In genomic region chr4:2062808-2063524, GRCh38 we compare ENCODE assay signal across 19 cellular contexts. TPM values are rescaled to one million over a fixed set of nuclear protein-coding genes. Genes with fewer than 3 reads are reported as not detected.
DNase-seq lines count a peak whose midpoint lies in the region; ATAC-seq, FAIRE-seq and TF ChIP-seq lines count a peak whose summit lies in the region.
"Had no signal": no experiment of that assay in that cellular context is flagged by ENCODE, and none has a peak within 500 bp of the region (broad histone marks: within the 10 kb centered on the region; RNA-seq: fewer than 3 reads in every experiment).

No MANE protein-coding gene starts in this region.

- H3K27me3 Mint-ChIP-seq in T-helper 2 cell treated with Interferon-gamma antibody and Interleukin-4, amounts not matched to agents 5 μg/mL and 100 μg/mL, for 36 hours (ENCODE audit: low read depth) = peaks cover 6% of the 10 kb centered on the region
- no peaks in the 10 kb centered on the region for H3K27me3 Mint-ChIP-seq in Caco-2 (ENCODE audit: insufficient read depth, unreplicated experiment)

- no peaks in the 10 kb centered on the region for H3K36me3 Mint-ChIP-seq in T-helper 2 cell treated with Interferon-gamma antibody and Interleukin-4, amounts not matched to agents 5 μg/mL and 100 μg/mL, for 36 hours (ENCODE audit: low read depth)
- H3K36me3 Mint-ChIP-seq in Caco-2 (ENCODE audit: insufficient read depth, unreplicated experiment) = peaks cover 6% of the 10 kb centered on the region
- H3K36me3 Mint-ChIP-seq: CD4-positive, CD25-positive, alpha-beta regulatory T cell had no signal

- POLR2A ChIA-PET in Caco-2 (lab: Charles Lee) = no interaction called here

- no peak for ATAC-seq in lower lobe of right lung
- ATAC-seq: PC-3 had no signal

- no peak for FAIRE-seq in GM19239 (lab: Jason Lieb, UNC)

- H3K9me3 Mint-ChIP-seq in T-helper 2 cell treated with Interferon-gamma antibody and Interleukin-4, amounts not matched to agents 5 μg/mL and 100 μg/mL, for 36 hours = no peaks in the 10 kb centered on the region
- no peaks in the 10 kb centered on the region for H3K9me3 Mint-ChIP-seq in Caco-2 (ENCODE audit: unreplicated experiment)
- H3K9me3 Mint-ChIP-seq: CD4-positive, CD25-positive, alpha-beta regulatory T cell had no signal

- CTCF ChIA-PET in Caco-2 (lab: Charles Lee) = no interaction called here

- no TSS peak for BruUV-seq in Caco-2 (replicated peaks; lab: Mats Ljungman, UMichigan)

- DNase-seq in left ventricle myocardium inferior = peak; percentile 12
- no peak for DNase-seq in right atrium auricular region (ENCODE audit: low spot score)
- no peak for DNase-seq in caudate nucleus (lab: John Stamatoyannopoulos, UW)
- DNase-seq in lower lobe of right lung = peak; percentile 37
- DNase-seq in T-helper 2 cell treated with Interferon-gamma antibody and Interleukin-4, amounts not matched to agents 5 μg/mL and 100 μg/mL, for 36 hours (ENCODE audit: low spot score) = no peak
- DNase-seq in GM19239 (ENCODE audit: insufficient read length, low spot score) = no peak
- no peak for DNase-seq in Caco-2
- DNase-seq: ACHN; AML-193; Calu3; CD4-positive, CD25-positive, alpha-beta regulatory T cell; DMS79 treated with DMSO at 0.1 percent for 48 hours; HCEC 1CT; KG1; NCI-H1436; NCI-H2081; NCI-H510A; NCI-H82; PC-3 had no signal

- intact Hi-C loops in left ventricle myocardium inferior (cut with micrococcal nuclease) = no loop called here
- intact Hi-C loops in lower lobe of right lung (cut with DNase I) = no loop called here
- intact Hi-C loops in Caco-2 (cut with micrococcal nuclease; ENCODE audit: unreplicated experiment) = no loop called here

- H3K27me3 ChIP-seq in left ventricle myocardium inferior (ENCODE audit: low read depth) = peaks cover 69% of the 10 kb centered on the region
- H3K27me3 ChIP-seq in right atrium auricular region = peaks cover 0 to 6% of the 10 kb centered on the region in 2 donors
- peaks cover 37% of the 10 kb centered on the region for H3K27me3 ChIP-seq in lower lobe of right lung (ENCODE audit: low read depth)
- H3K27me3 ChIP-seq in Caco-2 (replicated peaks; ENCODE audit: control insufficient read depth, insufficient read depth, low read length) = no peaks in the 10 kb centered on the region

- no peak overlapping the region for H3K27ac ChIP-seq in left ventricle myocardium inferior (replicated peaks)
- no peak overlapping the region for H3K27ac ChIP-seq in right atrium auricular region
- H3K27ac ChIP-seq in caudate nucleus (ENCODE audit: low read depth, low read length) = peak overlapping the region; percentile 21
- H3K27ac ChIP-seq in lower lobe of right lung = no peak overlapping the region

- H3K36me3 ChIP-seq in left ventricle myocardium inferior (no peaks in the 10 kb centered on the region), right atrium auricular region (no peaks in the 10 kb centered on the region), lower lobe of right lung (no peaks in the 10 kb centered on the region), Caco-2 (ENCODE audit: control insufficient read depth, insufficient read depth, low read length) (no peaks in the 10 kb centered on the region; the same call in 1 of the 2 replicates)

- no peaks in the 10 kb centered on the region for H3K9me3 ChIP-seq in left ventricle myocardium inferior (replicated peaks)
- H3K9me3 ChIP-seq in right atrium auricular region = no peaks in the 10 kb centered on the region
- H3K9me3 ChIP-seq in lower lobe of right lung = no peaks in the 10 kb centered on the region
- H3K9me3 ChIP-seq in Caco-2 = no peaks in the 10 kb centered on the region

- H3K4me1 ChIP-seq in left ventricle myocardium inferior = peaks cover 15% of the 10 kb centered on the region
- H3K4me1 ChIP-seq in right atrium auricular region = peaks cover 0 to 15% of the 10 kb centered on the region in 2 donors
- peaks cover 4% of the 10 kb centered on the region for H3K4me1 ChIP-seq in lower lobe of right lung
- H3K4me1 ChIP-seq in Caco-2 = no peaks in the 10 kb centered on the region

- no peak overlapping the region for H3K27ac Mint-ChIP-seq in T-helper 2 cell treated with Interferon-gamma antibody and Interleukin-4, amounts not matched to agents 5 μg/mL and 100 μg/mL, for 36 hours
- H3K27ac Mint-ChIP-seq in Caco-2 (ENCODE audit: unreplicated experiment) = no peak overlapping the region
- H3K27ac Mint-ChIP-seq: CD4-positive, CD25-positive, alpha-beta regulatory T cell had no signal

- TF ChIP-seq CTCF in left ventricle myocardium inferior (IDR thresholded peaks at IDR 0.05; ENCODE audit: borderline replicate concordance) (no peak), right atrium auricular region (IDR thresholded peaks at IDR 0.05) (no peak), lower lobe of right lung (IDR thresholded peaks at IDR 0.05) (no peak), Caco-2 (IDR thresholded peaks at IDR 0.05; ENCODE audit: insufficient read depth in 1 of 2, low read depth in 1 of 2, low read length in 1 of 2, severe bottlenecking in 1 of 2, unreplicated experiment in 1 of 2) (no peak)

- no peak overlapping the region for H3K4me3 Mint-ChIP-seq in T-helper 2 cell treated with Interferon-gamma antibody and Interleukin-4, amounts not matched to agents 5 μg/mL and 100 μg/mL, for 36 hours
- H3K4me3 Mint-ChIP-seq in Caco-2 (ENCODE audit: unreplicated experiment) = no peak overlapping the region
- H3K4me3 Mint-ChIP-seq: CD4-positive, CD25-positive, alpha-beta regulatory T cell had no signal

- H3K4me1 Mint-ChIP-seq in T-helper 2 cell treated with Interferon-gamma antibody and Interleukin-4, amounts not matched to agents 5 μg/mL and 100 μg/mL, for 36 hours (ENCODE audit: low read depth) = no peaks in the 10 kb centered on the region
- H3K4me1 Mint-ChIP-seq in Caco-2 (ENCODE audit: low read depth, unreplicated experiment) = no peaks in the 10 kb centered on the region
- H3K4me1 Mint-ChIP-seq: CD4-positive, CD25-positive, alpha-beta regulatory T cell had no signal

- H3K4me3 ChIP-seq in left ventricle myocardium inferior = no peak overlapping the region
- no peak overlapping the region for H3K4me3 ChIP-seq in right atrium auricular region
- H3K4me3 ChIP-seq in lower lobe of right lung = no peak overlapping the region
- H3K4me3 ChIP-seq in Caco-2 (ENCODE audit: low read depth, low read length) = no peak overlapping the region

RNA-seq across cellular contexts. Expression of gene NAT8L, which starts 3.8 kb away (rescaled TPM):
- total RNA-seq in left ventricle myocardium inferior (0.52 TPM), right atrium auricular region (1 to 10 TPM; 3.0 to 3.2 TPM), lower lobe of right lung (0.24 TPM), Caco-2 (2022) (6.2 and 6.6 TPM in 2 replicates)

RNA-seq across cellular contexts. Expression of gene NELFA, which starts 54.2 kb away (rescaled TPM):
- total RNA-seq in left ventricle myocardium inferior = 10.2 TPM
- total RNA-seq in right atrium auricular region = 10 to 100 TPM in 1 of 2 donors, 1 to 10 TPM in 1; 8.0 to 12.7 TPM
- 22.6 TPM for total RNA-seq in lower lobe of right lung
- 47.7 and 53.0 TPM in 2 replicates for total RNA-seq in Caco-2 (2022)

Comparison
In these comparisons a context has a peak if more than half of its experiments do, and no peak if none do; other contexts are left out.
1. DNase-seq: peak in left ventricle myocardium inferior (single experiment) and lower lobe of right lung (single experiment); none in right atrium auricular region (single experiment), caudate nucleus (0 of 61), T-helper 2 cell treated with Interferon-gamma antibody and Interleukin-4, amounts not matched to agents 5 μg/mL and 100 μg/mL, for 36 hours (single experiment), GM19239 (single experiment) and Caco-2 (0 of 2).